In genomic region chr7:3481435-3481834, GRCh38 we compare ENCODE assay signal across 33 cellular contexts.
"Had no signal": no experiment of that assay in that cellular context is flagged by ENCODE, and none has a peak within 500 bp of the region (broad histone marks: within the 10 kb centered on the region; RNA-seq: fewer than 3 reads in every experiment).

No MANE protein-coding gene starts in this region.

- H3K36me3 Mint-ChIP-seq: activated CD8-positive, alpha-beta memory T cell treated with anti-CD3 and anti-CD28 coated beads, Interleukin-2, amount 10 ng/mL, durations not matched to agents 7 days and 5 days; activated naive CD4-positive, alpha-beta T cell treated with anti-CD3 and anti-CD28 coated beads, Interleukin-2, amount 50 U/mL, for 24 hours; activated naive CD8-positive, alpha-beta T cell treated with anti-CD3 and anti-CD28 coated beads, Interleukin-2, amount 10 ng/mL, durations not matched to agents 7 days and 5 days had no signal

- H3K4me1 Mint-ChIP-seq: activated CD4-positive, alpha-beta memory T cell treated with anti-CD3 and anti-CD28 coated beads, Interleukin-2, amount 10 ng/mL, durations not matched to agents 7 days and 5 days; activated CD8-positive, alpha-beta memory T cell treated with anti-CD3 and anti-CD28 coated beads, Interleukin-2, amount 10 ng/mL, durations not matched to agents 7 days and 5 days; activated naive CD8-positive, alpha-beta T cell treated with anti-CD3 and anti-CD28 coated beads, Interleukin-2, amount 10 ng/mL, durations not matched to agents 7 days and 5 days; activated T-helper 17 cell treated with anti-CD3 and anti-CD28 coated beads, Interleukin-2, amount 50 U/mL, for 72 hours had no signal

- H3K9ac ChIP-seq: KMS-11 had no signal

- H3K4me3 Mint-ChIP-seq: activated CD4-positive, alpha-beta memory T cell treated with anti-CD3 and anti-CD28 coated beads, Interleukin-2, amount 10 ng/mL, durations not matched to agents 7 days and 5 days; activated CD8-positive, alpha-beta memory T cell treated with anti-CD3 and anti-CD28 coated beads, Interleukin-2, amount 10 ng/mL, durations not matched to agents 7 days and 5 days; activated naive CD4-positive, alpha-beta T cell treated with anti-CD3 and anti-CD28 coated beads, Interleukin-2, amount 50 U/mL, for 24 hours; activated naive CD8-positive, alpha-beta T cell treated with anti-CD3 and anti-CD28 coated beads, Interleukin-2, amount 10 ng/mL, durations not matched to agents 7 days and 5 days; activated T-cell treated with anti-CD3 and anti-CD28 coated beads, Interleukin-2, amount 50 U/mL, for 72 hours; activated T-helper 17 cell treated with anti-CD3 and anti-CD28 coated beads, Interleukin-2, amount 50 U/mL, for 72 hours had no signal

- H3K27ac Mint-ChIP-seq: activated CD4-positive, alpha-beta memory T cell treated with anti-CD3 and anti-CD28 coated beads, Interleukin-2, amount 10 ng/mL, durations not matched to agents 7 days and 5 days; activated CD8-positive, alpha-beta memory T cell treated with anti-CD3 and anti-CD28 coated beads, Interleukin-2, amount 10 ng/mL, durations not matched to agents 7 days and 5 days; activated naive CD4-positive, alpha-beta T cell treated with anti-CD3 and anti-CD28 coated beads, Interleukin-2, amount 50 U/mL, for 24 hours; activated naive CD8-positive, alpha-beta T cell treated with anti-CD3 and anti-CD28 coated beads, Interleukin-2, amount 10 ng/mL, durations not matched to agents 7 days and 5 days; activated T-cell treated with anti-CD3 and anti-CD28 coated beads, Interleukin-2, amount 50 U/mL, for 72 hours; activated T-helper 17 cell treated with anti-CD3 and anti-CD28 coated beads, Interleukin-2, amount 50 U/mL, for 72 hours had no signal

- H3K27ac ChIP-seq: ascending aorta, KMS-11, RWPE1, WERI-Rb-1 had no signal

- H3K4me2 ChIP-seq: KMS-11 had no signal

- H3K9me3 Mint-ChIP-seq: activated CD4-positive, alpha-beta memory T cell treated with anti-CD3 and anti-CD28 coated beads, Interleukin-2, amount 10 ng/mL, durations not matched to agents 7 days and 5 days; activated naive CD4-positive, alpha-beta T cell treated with anti-CD3 and anti-CD28 coated beads, Interleukin-2, amount 50 U/mL, for 24 hours; activated T-helper 17 cell treated with anti-CD3 and anti-CD28 coated beads, Interleukin-2, amount 50 U/mL, for 72 hours had no signal

- H3K27me3 ChIP-seq: ascending aorta had no signal

- H3K4me1 ChIP-seq: ascending aorta had no signal

- H3K9me3 ChIP-seq: ascending aorta had no signal

- H3K27me3 Mint-ChIP-seq: activated naive CD4-positive, alpha-beta T cell treated with anti-CD3 and anti-CD28 coated beads, Interleukin-2, amount 50 U/mL, for 24 hours; activated naive CD8-positive, alpha-beta T cell treated with anti-CD3 and anti-CD28 coated beads, Interleukin-2, amount 10 ng/mL, durations not matched to agents 7 days and 5 days; activated T-helper 17 cell treated with anti-CD3 and anti-CD28 coated beads, Interleukin-2, amount 50 U/mL, for 72 hours had no signal

- DNase-seq: activated CD4-positive, alpha-beta memory T cell treated with anti-CD3 and anti-CD28 coated beads, Interleukin-2, amount 10 ng/mL, durations not matched to agents 7 days and 5 days; activated CD4-positive, alpha-beta T cell treated with anti-CD3 and anti-CD28 coated beads for 1 hour; activated CD4-positive, alpha-beta T cell treated with anti-CD3 and anti-CD28 coated beads for 48 hours; activated CD4-positive, CD25-positive, alpha-beta regulatory T cell; activated CD8-positive, alpha-beta memory T cell treated with anti-CD3 and anti-CD28 coated beads for 24 hours; activated CD8-positive, alpha-beta memory T cell treated with anti-CD3 and anti-CD28 coated beads, Interleukin-2, amount 10 ng/mL, durations not matched to agents 7 days and 5 days; activated CD8-positive, alpha-beta memory T cell treated with anti-CD3 and anti-CD28 coated beads, Interleukin-2, amount 50 U/mL, for 48 hours; activated effector memory CD4-positive, alpha-beta T cell treated with anti-CD3 and anti-CD28 coated beads, Interleukin-2, amount 50 U/mL, for 16 hours; activated naive CD4-positive, alpha-beta T cell; activated naive CD8-positive, alpha-beta T cell treated with anti-CD3 and anti-CD28 coated beads, Interleukin-2, amount 10 ng/mL, durations not matched to agents 7 days and 5 days; activated T-cell treated with anti-CD3 and anti-CD28 coated beads, Interleukin-2, amount 50 U/mL, for 1 hour; activated T-cell treated with anti-CD3 and anti-CD28 coated beads, Interleukin-2, amount 50 U/mL, for 72 hours; amygdala; MM.1S; MV-4-11; NCI-H1092; NCI-H1417; NCI-H1694; NCI-H1930; NCI-H2081 treated with DMSO at 0.1 percent for 48 hours; NCI-H226; NCI-H446 treated with DMSO at 0.1 percent for 48 hours; NCI-H524; NK-92 treated with Interleukin-12 subunit alpha and Interleukin-12 subunit beta, amount 100 ng/mL, for 24 hours; PC-3; T1000; WERI-Rb-1 had no signal

- ATAC-seq: activated CD8-positive, alpha-beta memory T cell treated with anti-CD3 and anti-CD28 coated beads, Interleukin-2, amount 10 ng/mL, durations not matched to agents 7 days and 5 days; activated T-cell treated with anti-CD3 and anti-CD28 coated beads, Interleukin-2, amount 50 U/mL, for 72 hours; activated T-helper 17 cell treated with anti-CD3 and anti-CD28 coated beads, Interleukin-2, amount 50 U/mL, for 72 hours; Right ventricle myocardium inferior had no signal

- H3K4me3 ChIP-seq: ascending aorta had no signal

- H3K36me3 ChIP-seq: ascending aorta, WERI-Rb-1 had no signal
